Comparison of ENCODE assay signal across 8 cellular contexts in genomic region chr18:48445540-48445939, GRCh38.
A peak's percentile ranks its signal among the peaks of the same experiment; 100 is the strongest.
DNase-seq lines count a peak whose midpoint lies in the region; ATAC-seq lines count a peak whose summit lies in the region.

No MANE protein-coding gene starts in this region.

- peak; percentile 44 for ATAC-seq in HG03469 (IDR thresholded peaks at IDR 0.05; ENCODE audit: unreplicated experiment)

- DNase-seq in NCI-H2081 (lab: John Stamatoyannopoulos, UW): peak; percentile 8 to 58
- DNase-seq in NCI-H2081 treated with DMSO at 0.1 percent for 48 hours (lab: John Stamatoyannopoulos, UW): no peak
- peak; percentile 64 for DNase-seq in NCI-H748 treated with DMSO at 0.1 percent for 48 hours (lab: John Stamatoyannopoulos, UW)
- DNase-seq in activated CD4-positive, alpha-beta T cell treated with anti-CD3 and anti-CD28 coated beads, Interleukin-2, amount 50 U/mL, for 24 hours (ENCODE audit: low read depth in 1 of 2, low spot score in 1 of 2): peak; percentile 33 to 69
- DNase-seq in effector CD8-positive, alpha-beta T cell (lab: John Stamatoyannopoulos, UW): peak; percentile 28
- peak; percentile 53 for DNase-seq in middle frontal gyrus (ENCODE audit: extremely low spot score, low spot score)
- DNase-seq in stimulated activated CD8-positive, alpha-beta memory T cell treated with anti-CD3 and anti-CD28 coated beads, Interleukin-4, amount 100 ng/mL, for 24 hours (ENCODE audit: low read depth): peak; percentile 59
